ENCODE assay signal across 1 cellular context in genomic region chr17:7803981-7804380, GRCh38.
TF ChIP-seq lines count a peak whose summit lies in the region.

No MANE protein-coding gene starts in this region.

TF ChIP-seq in IMR-90, 13 proteins besides CTCF, POLR2A, EP300 and RAD21:
- TF ChIP-seq RFX5 (IDR thresholded peaks at IDR 0.05; ENCODE audit: low read depth, low read length), result no peak
- no peak for TF ChIP-seq RCOR1 (IDR thresholded peaks at IDR 0.05; ENCODE audit: insufficient replicate concordance, low read length)
- TF ChIP-seq CEBPB (IDR thresholded peaks at IDR 0.05; ENCODE audit: low read depth, low read length), result no peak
- TF ChIP-seq MAFK (IDR thresholded peaks at IDR 0.05; ENCODE audit: low read depth, low read length), result no peak
- TF ChIP-seq MAZ (IDR thresholded peaks at IDR 0.05; ENCODE audit: borderline replicate concordance, low read depth, low read length), result no peak
- TF ChIP-seq, protein P1, sequence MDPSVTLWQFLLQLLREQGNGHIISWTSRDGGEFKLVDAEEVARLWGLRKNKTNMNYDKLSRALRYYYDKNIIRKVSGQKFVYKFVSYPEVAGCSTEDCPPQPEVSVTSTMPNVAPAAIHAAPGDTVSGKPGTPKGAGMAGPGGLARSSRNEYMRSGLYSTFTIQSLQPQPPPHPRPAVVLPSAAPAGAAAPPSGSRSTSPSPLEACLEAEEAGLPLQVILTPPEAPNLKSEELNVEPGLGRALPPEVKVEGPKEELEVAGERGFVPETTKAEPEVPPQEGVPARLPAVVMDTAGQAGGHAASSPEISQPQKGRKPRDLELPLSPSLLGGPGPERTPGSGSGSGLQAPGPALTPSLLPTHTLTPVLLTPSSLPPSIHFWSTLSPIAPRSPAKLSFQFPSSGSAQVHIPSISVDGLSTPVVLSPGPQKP (IDR thresholded peaks at IDR 0.05; ENCODE audit: borderline replicate concordance, low read depth, low read length), result no peak
- no peak for TF ChIP-seq BHLHE40 (IDR thresholded peaks at IDR 0.05; ENCODE audit: low read depth, low read length)
- no peak for TF ChIP-seq FOS (IDR thresholded peaks at IDR 0.05; ENCODE audit: low read depth, low read length)
